21 cellular contexts compared by ENCODE assay signal in the genomic region with DNA sequence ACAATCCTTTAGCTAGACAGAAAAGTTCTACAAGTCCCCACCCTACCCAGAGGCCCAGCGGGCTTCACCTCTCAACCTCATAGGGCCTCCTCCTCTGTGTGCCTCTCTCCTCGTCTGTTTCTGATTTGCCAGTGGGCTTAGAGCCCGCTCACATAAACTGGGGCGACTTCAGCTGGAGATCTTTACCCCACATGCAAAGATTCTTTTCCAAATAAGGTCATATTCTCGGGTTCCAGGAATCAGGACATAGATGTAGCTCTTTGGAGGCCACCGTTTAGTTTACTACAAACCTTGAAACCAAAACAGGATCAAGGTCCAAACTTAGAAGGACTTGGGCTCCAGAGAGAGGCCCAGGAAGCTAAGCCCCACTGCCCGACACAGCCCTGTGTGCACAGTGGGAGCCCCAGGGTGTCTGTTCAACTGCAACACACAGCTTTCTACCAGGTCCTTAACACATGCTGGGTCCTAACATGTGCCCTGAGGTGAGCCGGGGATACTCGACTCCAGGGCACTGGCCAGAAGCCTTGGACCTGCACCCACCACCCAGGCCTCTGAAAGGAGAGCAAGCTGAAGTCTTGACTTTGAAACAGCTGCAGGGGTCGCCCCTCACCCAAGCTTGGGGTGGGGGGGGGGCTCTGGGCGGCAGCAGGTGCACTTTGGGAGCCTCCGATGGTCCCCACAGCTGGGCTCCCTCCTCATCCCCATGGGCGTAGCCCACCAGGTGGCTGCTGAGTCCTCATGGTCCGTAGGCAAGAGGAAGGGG.
"Had no signal": no experiment of that assay in that cellular context is flagged by ENCODE, and none has a peak within 500 bp of the region (broad histone marks: within the 10 kb centered on the region; RNA-seq: fewer than 3 reads in every experiment).

No MANE protein-coding gene starts in this region.

- ATAC-seq: activated CD8-positive, alpha-beta T cell treated with anti-CD3 and anti-CD28 coated beads, Interleukin-2, amount 10 ng/mL, durations not matched to agents 7 days and 5 days; effector memory CD8-positive, alpha-beta T cell; lower lobe of right lung; natural killer cell had no signal

- H3K4me3 Mint-ChIP-seq: activated CD4-positive, alpha-beta T cell treated with anti-CD3 and anti-CD28 coated beads, Interleukin-2, amount 10 ng/mL, durations not matched to agents 24 days and 14 days; activated CD8-positive, alpha-beta T cell treated with anti-CD3 and anti-CD28 coated beads, Interleukin-2, amount 10 ng/mL, durations not matched to agents 7 days and 5 days; activated naive CD4-positive, alpha-beta T cell treated with anti-CD3 and anti-CD28 coated beads, Interleukin-2, amount 10 ng/mL, durations not matched to agents 7 days and 5 days; activated T-cell treated with anti-CD3 and anti-CD28 coated beads, Interleukin-2, amount 50 U/mL, for 24 hours; effector memory CD8-positive, alpha-beta T cell; natural killer cell had no signal

- H3K9me3 ChIP-seq: adrenal gland, esophagus squamous epithelium, lower lobe of right lung, tibial artery had no signal

- H3K36me3 ChIP-seq: adrenal gland, esophagus squamous epithelium, lower lobe of right lung, tibial artery had no signal

- H3K27me3 Mint-ChIP-seq: activated CD4-positive, alpha-beta T cell treated with anti-CD3 and anti-CD28 coated beads, Interleukin-2, amount 10 ng/mL, durations not matched to agents 24 days and 14 days had no signal

- H3K9me3 Mint-ChIP-seq: activated CD4-positive, alpha-beta T cell treated with anti-CD3 and anti-CD28 coated beads, Interleukin-2, amount 10 ng/mL, durations not matched to agents 24 days and 14 days; effector memory CD8-positive, alpha-beta T cell; natural killer cell had no signal

- H3K36me3 Mint-ChIP-seq: activated naive CD4-positive, alpha-beta T cell treated with anti-CD3 and anti-CD28 coated beads, Interleukin-2, amount 10 ng/mL, durations not matched to agents 7 days and 5 days; natural killer cell had no signal

- H3K4me1 ChIP-seq: adrenal gland had no signal

- H3K4me3 ChIP-seq: adrenal gland, esophagus squamous epithelium, lower lobe of right lung, tibial artery had no signal

- FAIRE-seq: bronchial epithelial cell, islet of Langerhans, urothelium cell line had no signal

- H3K27ac ChIP-seq: lower lobe of right lung, tibial artery had no signal

- DNase-seq: activated CD8-positive, alpha-beta T cell treated with anti-CD3 and anti-CD28 coated beads, Interleukin-2, amount 10 ng/mL, durations not matched to agents 7 days and 5 days; activated T-cell treated with anti-CD3 and anti-CD28 coated beads, Interleukin-2, amount 50 U/mL, for 24 hours; dermis blood vessel endothelial cell; effector memory CD8-positive, alpha-beta T cell; esophagus squamous epithelium; lower lobe of right lung; natural killer cell; occipital lobe; retina; stimulated activated CD4-positive, alpha-beta T cell treated with anti-CD3 and anti-CD28 coated beads, Interleukin-12 subunit alpha, Interleukin-12 subunit beta, amount 100 ng/mL, for 4 hours; stimulated activated CD4-positive, alpha-beta T cell treated with anti-CD3 and anti-CD28 coated beads, Interleukin-1b, Interleukin-23, amount 100 ng/mL, for 48 hours; stimulated activated CD8-positive, alpha-beta memory T cell treated with anti-CD3 and anti-CD28 coated beads, Interleukin-4, amount 100 ng/mL, for 48 hours; stimulated activated naive CD4-positive, alpha-beta T cell; T1000 had no signal
